In genomic region chr7:158016171-158017087, GRCh38 we compare ENCODE assay signal across 1 cellular context.
A peak's percentile ranks its signal among the peaks of the same experiment; 100 is the strongest.
TF ChIP-seq lines count a peak whose summit lies in the region.

No MANE protein-coding gene starts in this region.

TF ChIP-seq in H1, 55 proteins besides CTCF, POLR2A, EP300 and RAD21 (continued from another document):
- TF ChIP-seq, protein P1, sequence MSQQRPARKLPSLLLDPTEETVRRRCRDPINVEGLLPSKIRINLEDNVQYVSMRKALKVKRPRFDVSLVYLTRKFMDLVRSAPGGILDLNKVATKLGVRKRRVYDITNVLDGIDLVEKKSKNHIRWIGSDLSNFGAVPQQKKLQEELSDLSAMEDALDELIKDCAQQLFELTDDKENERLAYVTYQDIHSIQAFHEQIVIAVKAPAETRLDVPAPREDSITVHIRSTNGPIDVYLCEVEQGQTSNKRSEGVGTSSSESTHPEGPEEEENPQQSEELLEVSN (IDR thresholded peaks at IDR 0.05): 0 out of 2 replicates have a peak, but pooled peaks have one; percentile 1
- TF ChIP-seq CHD7 (IDR thresholded peaks at IDR 0.05; ENCODE audit: insufficient replicate concordance, low read length) (peak; percentile 65), ASH2L (IDR thresholded peaks at IDR 0.05; ENCODE audit: low read length) (peak; percentile 18), JUND (IDR thresholded peaks at IDR 0.05; ENCODE audit: low read length) (no peak)
